ENCODE assay signal across 8 cellular contexts in the genomic region with DNA sequence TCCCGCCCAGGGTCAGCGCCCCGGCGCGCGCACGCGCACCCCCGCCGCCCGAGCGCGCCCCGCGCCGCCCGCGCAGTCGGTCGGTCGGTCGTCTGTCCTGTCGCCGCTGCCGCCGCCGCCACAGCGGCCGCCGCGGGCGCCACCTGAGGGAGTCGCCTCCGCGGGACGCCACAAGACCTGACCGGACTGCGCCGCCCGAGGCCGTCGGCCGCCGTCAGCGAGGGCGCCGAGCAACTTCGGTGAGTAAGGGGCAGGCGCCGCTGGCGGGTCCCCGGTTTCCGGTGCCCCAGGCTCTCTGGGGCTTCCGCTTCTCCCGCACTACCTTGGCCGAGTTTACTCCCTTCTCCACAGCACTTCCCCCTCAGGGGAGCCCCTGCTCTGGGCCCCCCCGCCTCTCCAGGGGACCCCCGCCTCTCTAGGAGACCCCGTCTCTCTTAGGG. TPM values are rescaled to one million over a fixed set of nuclear protein-coding genes. Genes with fewer than 3 reads are reported as not detected.
DNase-seq lines count a peak whose midpoint lies in the region; ATAC-seq and TF ChIP-seq lines count a peak whose summit lies in the region.

No MANE protein-coding gene starts in this region.

- DNase-seq in NCI-H2227 (lab: John Stamatoyannopoulos, UW; ENCODE audit: unreplicated experiment) (peak; percentile 77), NCI-H2227 treated with DMSO at 0.1 percent for 48 hours (lab: John Stamatoyannopoulos, UW) (no peak), endothelial cell (ENCODE audit: low spot score) (peak; percentile 70), occipital lobe (lab: John Stamatoyannopoulos, UW) (peak; percentile 62), foreskin melanocyte (no peak), NCI-H526 treated with DMSO at 0.1 percent for 48 hours (lab: John Stamatoyannopoulos, UW) (no peak)

- peak; percentile 16 for ATAC-seq in HG03159 (IDR thresholded peaks at IDR 0.05; ENCODE audit: unreplicated experiment)

- H3K9me3 Mint-ChIP-seq in endothelial cell (ENCODE audit: unreplicated experiment) = no peaks in the 10 kb centered on the region

- peak overlapping the region; percentile 94 for H3K4me3 Mint-ChIP-seq in endothelial cell (ENCODE audit: unreplicated experiment)

- H3K36me3 Mint-ChIP-seq in endothelial cell (ENCODE audit: low read depth, unreplicated experiment) = no peaks in the 10 kb centered on the region

- H3K27ac Mint-ChIP-seq in endothelial cell (ENCODE audit: unreplicated experiment) = peak overlapping the region; percentile 93

- H3K27me3 Mint-ChIP-seq in endothelial cell (ENCODE audit: unreplicated experiment) = peaks cover 5% of the 10 kb centered on the region

- peak overlapping the region; percentile 71 for H3K27ac ChIP-seq in VCaP

- TF ChIP-seq CTCF in VCaP (conservative IDR thresholded peaks at IDR 0.05) = no peak
- TF ChIP-seq CTCF in endothelial cell (IDR thresholded peaks at IDR 0.05; ENCODE audit: unreplicated experiment) = no peak

- peaks cover 42% of the 10 kb centered on the region for H3K4me1 Mint-ChIP-seq in endothelial cell (ENCODE audit: unreplicated experiment)

RNA-seq across cellular contexts. Expression of gene GATAD2A, which starts 19.6 kb away (rescaled TPM):
- total RNA-seq in endothelial cell (ENCODE audit: unreplicated experiment) (150 TPM), occipital lobe (14.2 TPM)

Comparison
In these comparisons a context has a peak if more than half of its experiments do, and no peak if none do; other contexts are left out.
1. DNase-seq: peak in NCI-H2227 (single experiment), endothelial cell (single experiment) and occipital lobe (single experiment); none in NCI-H2227 treated with DMSO at 0.1 percent for 48 hours (single experiment), foreskin melanocyte (single experiment) and NCI-H526 treated with DMSO at 0.1 percent for 48 hours (single experiment).